In the genomic region with DNA sequence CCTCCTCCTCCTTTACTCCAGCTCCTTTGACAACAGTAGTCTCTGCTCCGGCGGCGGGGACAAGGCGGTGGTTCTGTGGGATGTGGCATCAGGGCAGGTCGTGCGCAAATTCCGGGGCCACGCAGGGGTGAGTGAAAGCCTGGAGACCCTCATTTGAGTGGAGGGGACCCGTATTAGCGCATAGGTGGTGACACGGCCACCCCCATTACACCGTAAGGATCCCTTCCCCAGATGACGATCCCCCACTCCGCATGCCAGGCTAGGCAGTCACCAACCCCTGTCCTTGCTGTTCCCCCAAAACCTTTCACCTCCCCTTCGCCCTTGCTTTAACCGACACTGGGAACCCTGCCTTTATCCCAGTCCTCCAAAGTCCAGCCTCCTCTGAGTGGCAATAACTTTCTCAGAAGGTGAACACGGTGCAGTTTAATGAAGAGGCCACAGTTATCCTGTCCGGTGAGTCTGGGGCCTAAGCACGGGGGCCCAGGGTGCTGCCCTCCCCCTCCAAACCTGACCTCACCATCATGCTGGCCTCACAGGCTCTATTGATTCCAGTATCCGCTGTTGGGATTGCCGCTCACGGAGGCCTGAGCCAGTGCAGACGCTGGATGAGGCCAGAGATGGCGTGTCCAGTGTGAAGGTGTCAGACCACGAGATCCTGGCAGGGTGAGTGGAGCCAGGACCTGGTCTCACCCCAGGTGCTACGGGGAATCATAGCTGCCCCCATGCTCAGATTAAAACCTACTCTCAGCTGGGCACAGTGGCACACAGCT, we compare ENCODE assay signal across 8 cellular contexts. TPM values are rescaled to one million over a fixed set of nuclear protein-coding genes. Genes with fewer than 3 reads are reported as not detected.
DNase-seq lines count a peak whose midpoint lies in the region; ATAC-seq lines count a peak whose summit lies in the region.
"Had no signal": no experiment of that assay in that cellular context is flagged by ENCODE, and none has a peak within 500 bp of the region (broad histone marks: within the 10 kb centered on the region; RNA-seq: fewer than 3 reads in every experiment).

No MANE protein-coding gene starts in this region.

- H3K36me3 ChIP-seq in HUES48 (ENCODE audit: control insufficient read depth, insufficient read depth, low read length), result peaks cover 28% of the 10 kb centered on the region
- peaks cover 12 to 20% of the 10 kb centered on the region in 2 donors for H3K36me3 ChIP-seq in stomach smooth muscle (ENCODE audit: control insufficient read depth in 2 of 2, insufficient read depth in 2 of 2, low read length in 2 of 2)

- H3K9me3 ChIP-seq in HUES48 (ENCODE audit: control insufficient read depth, insufficient read depth, low read length) (no peaks in the 10 kb centered on the region), stomach smooth muscle (ENCODE audit: control insufficient read depth in 2 of 2, low read length in 2 of 2) (no peaks in the 10 kb centered on the region)

- H3K4me1 Mint-ChIP-seq in activated naive CD8-positive, alpha-beta T cell (ENCODE audit: low read depth), result peaks cover 40% of the 10 kb centered on the region
- H3K4me1 Mint-ChIP-seq in immature natural killer cell, result peaks cover 48 to 51% of the 10 kb centered on the region in 2 donors

- H3K4me3 ChIP-seq in HUES48 (ENCODE audit: low read depth, low read length) (peak overlapping the region; percentile 97), stomach smooth muscle (ENCODE audit: low read length in 2 of 2) (peak overlapping the region; percentile 92 to 97)

- ATAC-seq in HG02981 (IDR thresholded peaks at IDR 0.05; ENCODE audit: unreplicated experiment), result no peak
- ATAC-seq in GM18907 (IDR thresholded peaks at IDR 0.05; ENCODE audit: unreplicated experiment), result no peak

- H3K4me3 Mint-ChIP-seq in activated naive CD8-positive, alpha-beta T cell, result peak overlapping the region; percentile 97
- peak overlapping the region; percentile 90 to 99 (median 99) for H3K4me3 Mint-ChIP-seq in immature natural killer cell

- no peaks in the 10 kb centered on the region for H3K27me3 ChIP-seq in HUES48 (ENCODE audit: control insufficient read depth, insufficient read depth, low read length)
- H3K27me3 ChIP-seq in stomach smooth muscle (ENCODE audit: control insufficient read depth in 1 of 2, insufficient read depth in 2 of 2, low read length in 2 of 2), result no peaks in the 10 kb centered on the region

- peak overlapping the region; percentile 95 for H3K27ac ChIP-seq in HUES48 (ENCODE audit: low read depth, low read length)
- peak overlapping the region; percentile 95 for H3K27ac ChIP-seq in stomach smooth muscle (ENCODE audit: low read length)

- no peaks in the 10 kb centered on the region for H3K27me3 Mint-ChIP-seq in activated naive CD8-positive, alpha-beta T cell
- peaks cover 7 to 13% (median 8%) of the 10 kb centered on the region in 3 donors for H3K27me3 Mint-ChIP-seq in immature natural killer cell (ENCODE audit: low read depth in 3 of 3)

- H3K36me3 Mint-ChIP-seq in activated naive CD8-positive, alpha-beta T cell, result peaks cover 2% of the 10 kb centered on the region
- peaks cover 0 to 10% (median 4%) of the 10 kb centered on the region in 3 donors for H3K36me3 Mint-ChIP-seq in immature natural killer cell

- H3K4me1 ChIP-seq in HUES48 (ENCODE audit: control insufficient read depth, insufficient read depth, low read length) (peaks cover 9% of the 10 kb centered on the region), stomach smooth muscle (ENCODE audit: control insufficient read depth, insufficient read depth, low read length) (peaks cover 41% of the 10 kb centered on the region)

- H3K27ac Mint-ChIP-seq in activated naive CD8-positive, alpha-beta T cell, result peak overlapping the region; percentile 100
- H3K27ac Mint-ChIP-seq in immature natural killer cell, result peak overlapping the region; percentile 97 to 100 (median 100)

- H3K9ac ChIP-seq in HUES48 (ENCODE audit: low read depth, low read length) (peak overlapping the region; percentile 87), stomach smooth muscle (ENCODE audit: low read length in 2 of 2) (peak overlapping the region; percentile 89 to 95)

- no peaks in the 10 kb centered on the region for H3K9me3 Mint-ChIP-seq in activated naive CD8-positive, alpha-beta T cell (ENCODE audit: low read depth)
- no peaks in the 10 kb centered on the region for H3K9me3 Mint-ChIP-seq in immature natural killer cell

- DNase-seq in immature natural killer cell, result no peak
- no peak for DNase-seq in activated effector memory CD4-positive, alpha-beta T cell treated with Interleukin-2 at 50 U/mL for 16 hours
- DNase-seq: cerebellar nuclear complex had no signal

RNA-seq across cellular contexts. Expression of a gene that starts 3.7 kb away (rescaled TPM):
- 10 to 100 TPM; 19.9 to 30.1 (median 23.2) TPM for polyA plus RNA-seq in immature natural killer cell

RNA-seq across cellular contexts. Expression of a gene that starts 3.8 kb away (rescaled TPM):
- polyA plus RNA-seq in immature natural killer cell, result 10 to 100 TPM; 25.3 to 44.4 (median 27.2) TPM

RNA-seq across cellular contexts. Expression of a gene that starts 11.3 kb away (rescaled TPM):
- polyA plus RNA-seq in immature natural killer cell, result 10 to 100 TPM; 70.8 to 76.0 (median 74.4) TPM

RNA-seq across cellular contexts. Expression of a gene that starts 17.5 kb away (rescaled TPM):
- polyA plus RNA-seq in immature natural killer cell, result not detected

RNA-seq across cellular contexts. Expression of a gene that starts 26.1 kb away (rescaled TPM):
- polyA plus RNA-seq in immature natural killer cell, result 1 to 10 TPM; 6.4 to 8.2 (median 8.0) TPM
